Comparison of ENCODE assay signal across 11 cellular contexts in the genomic region with DNA sequence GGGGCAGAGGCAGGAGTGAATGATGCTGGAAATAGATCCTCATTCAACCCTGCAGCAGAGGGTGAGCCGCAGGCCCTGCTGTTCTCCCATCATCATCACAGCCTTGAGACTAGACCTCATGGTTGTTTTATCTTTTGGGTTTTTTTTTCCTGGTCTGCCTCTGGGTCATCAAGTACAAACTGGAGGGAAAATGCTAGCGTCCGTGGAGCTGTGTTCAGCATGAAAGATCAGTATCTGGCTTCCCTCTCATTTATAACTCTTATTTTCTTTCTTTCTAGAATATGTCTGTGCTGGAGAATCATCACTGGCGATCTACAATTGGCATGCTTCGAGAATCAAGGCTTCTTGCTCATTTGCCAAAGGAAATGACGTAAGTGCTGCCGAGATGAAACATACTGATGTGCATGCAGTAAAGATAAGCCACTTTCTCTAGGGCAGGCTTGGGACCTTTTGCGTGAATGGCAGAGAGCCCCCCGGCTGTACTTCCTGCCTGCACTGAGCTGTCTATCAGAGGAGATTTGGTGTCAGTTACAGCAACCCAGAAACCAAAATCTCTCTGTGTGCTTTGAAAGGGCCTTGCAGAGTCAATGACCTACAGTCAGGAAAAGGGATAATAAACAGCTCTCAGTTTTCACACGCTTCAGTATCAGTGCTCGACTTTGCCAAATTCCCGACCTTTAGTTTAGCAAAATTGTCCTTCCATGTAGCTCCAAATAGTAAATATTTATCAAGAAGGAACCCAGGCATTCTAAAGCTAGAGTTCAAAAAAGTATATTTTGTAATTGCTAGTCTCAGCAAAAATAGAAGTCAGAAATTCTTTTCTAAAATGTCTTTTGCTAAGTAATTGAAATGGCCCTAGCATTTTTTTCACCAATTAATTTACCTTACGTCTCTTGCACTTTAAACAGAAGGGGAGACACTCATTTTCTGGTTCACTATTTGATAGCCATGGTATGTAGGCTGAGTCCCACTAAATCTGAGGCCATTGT.
A peak's percentile ranks its signal among the peaks of the same experiment; 100 is the strongest.
DNase-seq lines count a peak whose midpoint lies in the region; ATAC-seq and TF ChIP-seq lines count a peak whose summit lies in the region.
"Had no signal": no experiment of that assay in that cellular context is flagged by ENCODE, and none has a peak within 500 bp of the region (broad histone marks: within the 10 kb centered on the region; RNA-seq: fewer than 3 reads in every experiment).

No MANE protein-coding gene starts in this region.

- intact Hi-C loops in heart right ventricle (cut with DNase I) = loop anchor here in 1 of 10 donors (10.0 kb wide), 1 partner anchor 49 kb away; no protein-coding TSS in a partner anchor

- peak overlapping the region in 2 of 10 donors; percentile 9 to 19 for H3K4me3 ChIP-seq in heart right ventricle
- no peak overlapping the region for H3K4me3 ChIP-seq in CD8-positive, alpha-beta memory T cell (ENCODE audit: low read length)

- no peaks in the 10 kb centered on the region for H3K27me3 Mint-ChIP-seq in T-helper 2 cell treated with Interferon-gamma antibody and Interleukin-4, amounts not matched to agents 5 μg/mL and 100 μg/mL, for 36 hours (ENCODE audit: low read depth)
- peaks cover 4 to 29% of the 10 kb centered on the region in 2 donors for H3K27me3 Mint-ChIP-seq in CD8-positive, alpha-beta memory T cell
- H3K27me3 Mint-ChIP-seq: progenitor cell of endocrine pancreas had no signal

- no peaks in the 10 kb centered on the region for H3K9me3 ChIP-seq in heart right ventricle
- no peaks in the 10 kb centered on the region for H3K9me3 ChIP-seq in CD8-positive, alpha-beta memory T cell (ENCODE audit: low read length)

- H3K27ac ChIP-seq in heart right ventricle = peak overlapping the region in 9 of 10 donors; percentile 12 to 79 (median 70)
- no peak overlapping the region for H3K27ac ChIP-seq in CD8-positive, alpha-beta memory T cell (ENCODE audit: low read depth, low read length)

- H3K27ac Mint-ChIP-seq in T-helper 2 cell treated with Interferon-gamma antibody and Interleukin-4, amounts not matched to agents 5 μg/mL and 100 μg/mL, for 36 hours = peak overlapping the region; percentile 77
- no peak overlapping the region for H3K27ac Mint-ChIP-seq in CD8-positive, alpha-beta memory T cell
- H3K27ac Mint-ChIP-seq: progenitor cell of endocrine pancreas had no signal

- DNase-seq in Daoy (ENCODE audit: low read depth) = peak; percentile 36
- peak; percentile 54 for DNase-seq in T-helper 2 cell treated with Interferon-gamma antibody and Interleukin-4, amounts not matched to agents 5 μg/mL and 100 μg/mL, for 36 hours (ENCODE audit: low spot score)
- peak; percentile 30 to 53 for DNase-seq in heart right ventricle
- peak; percentile 28 for DNase-seq in non-pigmented ciliary epithelial cell (ENCODE audit: low read depth)
- DNase-seq in GM10248 (ENCODE audit: extremely low spot score) = no peak
- DNase-seq in NCI-H526 (lab: John Stamatoyannopoulos, UW) = no peak
- no peak for DNase-seq in CD8-positive, alpha-beta memory T cell
- DNase-seq: effector CD8-positive, alpha-beta T cell; T1000 had no signal

- peaks cover 19% of the 10 kb centered on the region for H3K36me3 Mint-ChIP-seq in T-helper 2 cell treated with Interferon-gamma antibody and Interleukin-4, amounts not matched to agents 5 μg/mL and 100 μg/mL, for 36 hours (ENCODE audit: low read depth)
- H3K36me3 Mint-ChIP-seq in CD8-positive, alpha-beta memory T cell = no peaks in the 10 kb centered on the region

- CTCF ChIA-PET in GM10248 (lab: Yijun Ruan, JAX) = interaction anchor here (1.1 kb wide), 1 partner anchor 17 kb away, joined by 4 read pairs; no protein-coding TSS in a partner anchor
- CTCF ChIA-PET in CD8-positive, alpha-beta memory T cell (lab: Charles Lee) = no interaction called here

- no peak for TF ChIP-seq CTCF in heart right ventricle (IDR thresholded peaks at IDR 0.05)
- no peak for TF ChIP-seq CTCF in GM10248 (IDR thresholded peaks at IDR 0.05; ENCODE audit: control extremely low read depth, extremely low read depth, low read depth, missing control alignments)

- ATAC-seq in heart right ventricle (peak; percentile 82 to 96 (median 89)), GM21367 (IDR thresholded peaks at IDR 0.05; ENCODE audit: unreplicated experiment) (no peak)

- POLR2A ChIA-PET in GM10248 (lab: Yijun Ruan, JAX) = no interaction called here
- POLR2A ChIA-PET in CD8-positive, alpha-beta memory T cell (lab: Charles Lee) = no interaction called here

- peaks cover 0 to 50% (median under 1%) of the 10 kb centered on the region in 9 donors for H3K36me3 ChIP-seq in heart right ventricle
- no peaks in the 10 kb centered on the region for H3K36me3 ChIP-seq in CD8-positive, alpha-beta memory T cell (ENCODE audit: insufficient read depth, low read length)

- H3K9me3 Mint-ChIP-seq in T-helper 2 cell treated with Interferon-gamma antibody and Interleukin-4, amounts not matched to agents 5 μg/mL and 100 μg/mL, for 36 hours = no peaks in the 10 kb centered on the region
- H3K9me3 Mint-ChIP-seq in CD8-positive, alpha-beta memory T cell = peaks cover 0 to 2% (median 0%) of the 10 kb centered on the region in 5 donors

- peaks cover 0 to 22% (median 17%) of the 10 kb centered on the region in 9 donors for H3K4me1 ChIP-seq in heart right ventricle
- H3K4me1 ChIP-seq in CD8-positive, alpha-beta memory T cell (ENCODE audit: insufficient read depth, low read length) = no peaks in the 10 kb centered on the region

- H3K4me1 Mint-ChIP-seq in T-helper 2 cell treated with Interferon-gamma antibody and Interleukin-4, amounts not matched to agents 5 μg/mL and 100 μg/mL, for 36 hours (ENCODE audit: low read depth) = peaks cover 16% of the 10 kb centered on the region
- H3K4me1 Mint-ChIP-seq in CD8-positive, alpha-beta memory T cell = no peaks in the 10 kb centered on the region

- H3K27me3 ChIP-seq in heart right ventricle = no peaks in the 10 kb centered on the region
- H3K27me3 ChIP-seq in CD8-positive, alpha-beta memory T cell (ENCODE audit: insufficient read depth, low read length, poor library complexity, severe bottlenecking) = no peaks in the 10 kb centered on the region

- H3K4me3 Mint-ChIP-seq in T-helper 2 cell treated with Interferon-gamma antibody and Interleukin-4, amounts not matched to agents 5 μg/mL and 100 μg/mL, for 36 hours = peak overlapping the region; percentile 28
- no peak overlapping the region for H3K4me3 Mint-ChIP-seq in CD8-positive, alpha-beta memory T cell

- 26 to 34% methylated on average over 13 of the region's 13 CpGs for WGBS in heart right ventricle, 2 donors

Comparison
In these comparisons a context has a peak if more than half of its experiments do, and no peak if none do; other contexts are left out.
1. DNase-seq: peak in Daoy (single experiment), T-helper 2 cell treated with Interferon-gamma antibody and Interleukin-4, amounts not matched to agents 5 μg/mL and 100 μg/mL, for 36 hours (single experiment), heart right ventricle (2 of 2) and non-pigmented ciliary epithelial cell (single experiment); none in GM10248 (single experiment), NCI-H526 (0 of 2) and CD8-positive, alpha-beta memory T cell (0 of 5).